ENCODE assay signal across 9 cellular contexts in genomic region chr14:63510538-63510937, GRCh38. TPM values are rescaled to one million over a fixed set of nuclear protein-coding genes. Genes with fewer than 3 reads are reported as not detected.
DNase-seq lines count a peak whose midpoint lies in the region; ATAC-seq and TF ChIP-seq lines count a peak whose summit lies in the region.
"Had no signal": no experiment of that assay in that cellular context is flagged by ENCODE, and none has a peak within 500 bp of the region (broad histone marks: within the 10 kb centered on the region; RNA-seq: fewer than 3 reads in every experiment).

No MANE protein-coding gene starts in this region.

- no peak overlapping the region for H3K27ac ChIP-seq in CD4-positive, alpha-beta T cell (ENCODE audit: low read depth, low read length)
- H3K27ac ChIP-seq in transverse colon (no peak overlapping the region), ovary (no peak overlapping the region)

- in situ Hi-C loops in transverse colon (cut with MboI; ENCODE audit: low pct_ligation_motif_present in 1 of 4, low pct_unique_long_range_greater_than_20kb in 1 of 4, low sequenced_read_pairs in 3 of 4), result no loop called here

- DNase-seq in CD4-positive, alpha-beta T cell, result no peak
- no peak for DNase-seq in activated naive CD8-positive, alpha-beta T cell treated with anti-CD3 and anti-CD28 coated beads, Interleukin-2, amount 10 ng/mL, durations not matched to agents 7 days and 5 days
- DNase-seq in COR-L47 (lab: John Stamatoyannopoulos, UW) (no peak), transverse colon (no peak), OCI-M2 (lab: John Stamatoyannopoulos, UW; ENCODE audit: unreplicated experiment) (no peak), ovary (no peak)
- DNase-seq: DMS79 treated with DMSO at 0.1 percent for 48 hours had no signal

- TF ChIP-seq EP300 in transverse colon (IDR thresholded peaks at IDR 0.05; ENCODE audit: low read depth) (no peak), ovary (IDR thresholded peaks at IDR 0.05) (no peak)

- peak overlapping the region; percentile 62 for H3K4me3 Mint-ChIP-seq in CD4-positive, alpha-beta T cell
- peak overlapping the region; percentile 79 for H3K4me3 Mint-ChIP-seq in activated naive CD8-positive, alpha-beta T cell treated with anti-CD3 and anti-CD28 coated beads, Interleukin-2, amount 10 ng/mL, durations not matched to agents 7 days and 5 days

- CTCF ChIA-PET in CD4-positive, alpha-beta T cell (lab: Charles Lee), result no interaction called here

- no peaks in the 10 kb centered on the region for H3K9me3 ChIP-seq in CD4-positive, alpha-beta T cell (ENCODE audit: control insufficient read depth, low read length)
- H3K9me3 ChIP-seq in transverse colon (no peaks in the 10 kb centered on the region), ovary (no peaks in the 10 kb centered on the region)

- peaks cover 28% of the 10 kb centered on the region for H3K36me3 Mint-ChIP-seq in CD4-positive, alpha-beta T cell (ENCODE audit: low read depth)
- H3K36me3 Mint-ChIP-seq in activated naive CD8-positive, alpha-beta T cell treated with anti-CD3 and anti-CD28 coated beads, Interleukin-2, amount 10 ng/mL, durations not matched to agents 7 days and 5 days, result peaks cover 20% of the 10 kb centered on the region

- no peaks in the 10 kb centered on the region for H3K27me3 Mint-ChIP-seq in CD4-positive, alpha-beta T cell
- no peaks in the 10 kb centered on the region for H3K27me3 Mint-ChIP-seq in activated naive CD8-positive, alpha-beta T cell treated with anti-CD3 and anti-CD28 coated beads, Interleukin-2, amount 10 ng/mL, durations not matched to agents 7 days and 5 days

- no peaks in the 10 kb centered on the region for H3K9me3 Mint-ChIP-seq in CD4-positive, alpha-beta T cell
- H3K9me3 Mint-ChIP-seq in activated naive CD8-positive, alpha-beta T cell treated with anti-CD3 and anti-CD28 coated beads, Interleukin-2, amount 10 ng/mL, durations not matched to agents 7 days and 5 days, result no peaks in the 10 kb centered on the region

- H3K36me3 ChIP-seq in transverse colon (no peaks in the 10 kb centered on the region), ovary (no peaks in the 10 kb centered on the region)

- no peaks in the 10 kb centered on the region for H3K27me3 ChIP-seq in CD4-positive, alpha-beta T cell (ENCODE audit: control insufficient read depth, insufficient read depth, low read length)
- H3K27me3 ChIP-seq in transverse colon (no peaks in the 10 kb centered on the region), ovary (no peaks in the 10 kb centered on the region)

- intact Hi-C loops in CD4-positive, alpha-beta T cell (cut with DNase I, micrococcal nuclease), result no loop called here
- intact Hi-C loops in transverse colon (cut with DNase I; ENCODE audit: low total_unique reads), result no loop called here
- intact Hi-C loops in ovary (cut with DNase I), result no loop called here

- peaks cover 65% of the 10 kb centered on the region for H3K4me1 Mint-ChIP-seq in CD4-positive, alpha-beta T cell (ENCODE audit: low read depth)
- peaks cover 39% of the 10 kb centered on the region for H3K4me1 Mint-ChIP-seq in activated naive CD8-positive, alpha-beta T cell treated with anti-CD3 and anti-CD28 coated beads, Interleukin-2, amount 10 ng/mL, durations not matched to agents 7 days and 5 days

- H3K4me3 ChIP-seq in transverse colon (no peak overlapping the region), ovary (no peak overlapping the region)

- TF ChIP-seq POLR2A in transverse colon (IDR thresholded peaks at IDR 0.05), result no peak
- TF ChIP-seq POLR2A in ovary (IDR thresholded peaks at IDR 0.05), result no peak

- POLR2A ChIA-PET in CD4-positive, alpha-beta T cell (lab: Charles Lee), result interaction anchor here (1.0 to 1.3 kb wide), 2 partner anchors 32 to 33 kb away, joined by 4 read pairs; partner anchors contain the start of gene PPP2R5E
- POLR2A ChIA-PET in activated naive CD8-positive, alpha-beta T cell treated with anti-CD3 and anti-CD28 coated beads, Interleukin-2, amount 10 ng/mL, durations not matched to agents 7 days and 5 days (lab: Charles Lee), result interaction anchor here (0.6 to 2.6 kb wide), 3 partner anchors 10 to 33 kb away, joined by 4 to 11 read pairs (median 5); partner anchors contain the start of gene PPP2R5E

- ATAC-seq in CD4-positive, alpha-beta T cell (ENCODE audit: poor library complexity), result peak; percentile 77
- ATAC-seq in GM19455 (IDR thresholded peaks at IDR 0.05; ENCODE audit: unreplicated experiment) (peak; percentile 90), HG03196 (IDR thresholded peaks at IDR 0.05; ENCODE audit: unreplicated experiment) (peak; percentile 68)
- ATAC-seq in activated naive CD8-positive, alpha-beta T cell treated with anti-CD3 and anti-CD28 coated beads, Interleukin-2, amount 10 ng/mL, durations not matched to agents 7 days and 5 days (ENCODE audit: low read depth), result peak; percentile 95

- peak overlapping the region; percentile 78 for H3K27ac Mint-ChIP-seq in CD4-positive, alpha-beta T cell
- H3K27ac Mint-ChIP-seq in activated naive CD8-positive, alpha-beta T cell treated with anti-CD3 and anti-CD28 coated beads, Interleukin-2, amount 10 ng/mL, durations not matched to agents 7 days and 5 days, result peak overlapping the region; percentile 90

- H3K4me1 ChIP-seq in transverse colon (peaks cover 8 to 41% (median 21%) of the 10 kb centered on the region in 4 donors), ovary (ENCODE audit: insufficient read depth) (no peaks in the 10 kb centered on the region)

- no peak for TF ChIP-seq CTCF in CD4-positive, alpha-beta T cell (IDR thresholded peaks at IDR 0.05)
- no peak for TF ChIP-seq CTCF in transverse colon (IDR thresholded peaks at IDR 0.05)
- TF ChIP-seq CTCF in ovary (IDR thresholded peaks at IDR 0.05), result no peak

- 70 to 74% methylated on average over 5 of the region's 5 CpGs for WGBS in transverse colon (ENCODE audit: low coverage in 1 of 2), 2 donors
- WGBS in ovary, 3 donors, result 87 to 91% (median 90%) methylated on average over 5 of the region's 5 CpGs

RNA-seq across cellular contexts. Expression of gene PPP2R5E, which starts 32.6 kb away (rescaled TPM):
- 10 to 100 TPM; 31.2 to 32.3 TPM for total RNA-seq in CD4-positive, alpha-beta T cell
- total RNA-seq in activated naive CD8-positive, alpha-beta T cell treated with anti-CD3 and anti-CD28 coated beads, Interleukin-2, amount 10 ng/mL, durations not matched to agents 7 days and 5 days, result 10 to 100 TPM; 46.5 to 48.4 TPM
- total RNA-seq in transverse colon (10 to 100 TPM; 10.5 to 45.2 (median 27.8) TPM), ovary (10 to 100 TPM; 16.3 to 44.1 (median 36.2) TPM)
- 10 to 100 TPM in 1 of 2 donors, 1 to 10 TPM in 1; 9.3 to 26.9 TPM for polyA plus RNA-seq in ovary
